ENCODE assay signal across 1 cellular context in genomic region chrX:111352424-111352823, GRCh38.
TF ChIP-seq lines count a peak whose summit lies in the region.

No MANE protein-coding gene starts in this region.

TF ChIP-seq in WTC11, 78 proteins besides CTCF, POLR2A, EP300 and RAD21 (continued from another document):
- TF ChIP-seq ZBTB43 (CRISPR knock-in tag; IDR thresholded peaks at IDR 0.05): no peak
- no peak for TF ChIP-seq ZNF232 (CRISPR knock-in tag; IDR thresholded peaks at IDR 0.05)
- TF ChIP-seq ZMAT4 (CRISPR knock-in tag; IDR thresholded peaks at IDR 0.05): no peak
- TF ChIP-seq GTF2I (CRISPR knock-in tag; conservative IDR thresholded peaks at IDR 0.05): no peak
- TF ChIP-seq ATF1 (CRISPR knock-in tag; IDR thresholded peaks at IDR 0.05): no peak
- TF ChIP-seq HMGA2 (CRISPR knock-in tag; IDR thresholded peaks at IDR 0.05): no peak
- TF ChIP-seq ZNF317 (CRISPR knock-in tag; IDR thresholded peaks at IDR 0.05; ENCODE audit: borderline replicate concordance, low read depth): no peak
- TF ChIP-seq ZNF512 (CRISPR knock-in tag; IDR thresholded peaks at IDR 0.05; ENCODE audit: borderline replicate concordance): no peak
- TF ChIP-seq FOXP4 (CRISPR knock-in tag; IDR thresholded peaks at IDR 0.05): no peak
- no peak for TF ChIP-seq CREM (CRISPR knock-in tag; IDR thresholded peaks at IDR 0.05)
- no peak for TF ChIP-seq ZNF121 (CRISPR knock-in tag; IDR thresholded peaks at IDR 0.05)
- TF ChIP-seq ZSCAN18 (CRISPR knock-in tag; IDR thresholded peaks at IDR 0.05): no peak
- TF ChIP-seq ZNF263 (CRISPR knock-in tag; IDR thresholded peaks at IDR 0.05; ENCODE audit: low read depth): no peak
- TF ChIP-seq E2F1 (CRISPR knock-in tag; IDR thresholded peaks at IDR 0.05): no peak
- no peak for TF ChIP-seq ZNF281 (CRISPR knock-in tag; IDR thresholded peaks at IDR 0.05)
